In the genomic region with DNA sequence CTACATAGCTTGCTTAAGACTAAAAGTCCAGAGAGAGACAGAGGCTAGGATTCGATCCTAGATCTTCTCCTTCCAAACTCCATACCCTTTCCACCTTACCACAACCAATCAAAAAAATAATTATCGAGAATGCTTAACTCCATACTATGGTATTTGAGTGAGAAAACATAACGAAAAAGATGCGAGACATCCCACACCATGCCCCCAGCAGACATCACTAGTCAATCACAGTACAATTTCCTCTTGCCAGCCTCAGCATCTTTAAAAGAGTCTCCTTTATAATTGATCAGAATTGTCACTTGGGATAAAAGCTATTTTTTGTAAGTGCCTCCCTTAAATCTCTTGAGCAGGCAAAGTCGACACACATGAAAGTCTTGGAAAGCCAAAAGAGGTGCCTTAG, we compare ENCODE assay signal across 15 cellular contexts. TPM values are rescaled to one million over a fixed set of nuclear protein-coding genes. Genes with fewer than 3 reads are reported as not detected.
DNase-seq lines count a peak whose midpoint lies in the region; ATAC-seq and TF ChIP-seq lines count a peak whose summit lies in the region.
"Had no signal": no experiment of that assay in that cellular context is flagged by ENCODE, and none has a peak within 500 bp of the region (broad histone marks: within the 10 kb centered on the region; RNA-seq: fewer than 3 reads in every experiment).

No MANE protein-coding gene starts in this region.

- peak overlapping the region; percentile 88 for H3K4me2 ChIP-seq in OCI-LY3 (ENCODE audit: low read length)

- peak overlapping the region; percentile 14 for H3K4me3 Mint-ChIP-seq in activated T-cell treated with anti-CD3 and anti-CD28 coated beads, Interleukin-2, amount 50 U/mL, for 4 hours
- H3K4me3 Mint-ChIP-seq: neural crest cell, WTC11 had no signal

- no peaks in the 10 kb centered on the region for H3K27me3 Mint-ChIP-seq in activated T-cell treated with anti-CD3 and anti-CD28 coated beads, Interleukin-2, amount 50 U/mL, for 4 hours (ENCODE audit: low read depth)

- peaks cover 32% of the 10 kb centered on the region for H3K4me1 Mint-ChIP-seq in activated T-cell treated with anti-CD3 and anti-CD28 coated beads, Interleukin-2, amount 50 U/mL, for 4 hours (ENCODE audit: low read depth)

- intact Hi-C loops in dorsolateral prefrontal cortex (cut with DNase I) (no loop called here), stomach (cut with DNase I; ENCODE audit: low total_unique reads) (no loop called here)

- H3K9ac ChIP-seq in OCI-LY3 (ENCODE audit: low read length), result peak overlapping the region; percentile 99

- H4K20me1 ChIP-seq in OCI-LY3 (ENCODE audit: insufficient read depth, low read length), result peaks cover 23% of the 10 kb centered on the region

- WGBS in stomach, 5 donors, result 84 to 88% (median 87%) methylated on average over 5 of the region's 5 CpGs

- H3K36me3 Mint-ChIP-seq in activated T-cell treated with anti-CD3 and anti-CD28 coated beads, Interleukin-2, amount 50 U/mL, for 4 hours (ENCODE audit: insufficient read depth), result no peaks in the 10 kb centered on the region
- H3K36me3 Mint-ChIP-seq: WTC11 had no signal

- no peak for ATAC-seq in activated T-cell treated with anti-CD3 and anti-CD28 coated beads, Interleukin-2, amount 50 U/mL, for 4 hours

- H3K9me3 ChIP-seq in OCI-LY3 (ENCODE audit: insufficient read depth, low read length), result no peaks in the 10 kb centered on the region
- H3K9me3 ChIP-seq in stomach, result no peaks in the 10 kb centered on the region

- no peak for TF ChIP-seq EP300 in stomach (IDR thresholded peaks at IDR 0.05)

- no peak for TF ChIP-seq POLR2A in stomach (IDR thresholded peaks at IDR 0.05)

- H3K4me1 ChIP-seq in OCI-LY3 (ENCODE audit: low read length), result peaks cover 66% of the 10 kb centered on the region
- H3K4me1 ChIP-seq in stomach, result peaks cover 0 to 17% (median 0%) of the 10 kb centered on the region in 4 donors

- H3K79me2 ChIP-seq in OCI-LY3 (ENCODE audit: low read length), result peaks cover 69% of the 10 kb centered on the region

- peak overlapping the region; percentile 87 for H3K4me3 ChIP-seq in OCI-LY3 (ENCODE audit: low read length)
- peak overlapping the region in 16 of 59 donors; percentile 0 to 41 (median 21) for H3K4me3 ChIP-seq in dorsolateral prefrontal cortex
- peak overlapping the region in 2 of 4 donors; percentile 29 to 34 for H3K4me3 ChIP-seq in stomach
- H3K4me3 ChIP-seq: SK-N-MC had no signal

- H2AFZ ChIP-seq in OCI-LY3 (ENCODE audit: low read depth, low read length), result no peak overlapping the region

- no peaks in the 10 kb centered on the region for H3K27me3 ChIP-seq in OCI-LY3 (ENCODE audit: low read depth, low read length)
- H3K27me3 ChIP-seq in dorsolateral prefrontal cortex, result no peaks in the 10 kb centered on the region
- no peaks in the 10 kb centered on the region for H3K27me3 ChIP-seq in stomach

- no peaks in the 10 kb centered on the region for H3K9me3 Mint-ChIP-seq in activated T-cell treated with anti-CD3 and anti-CD28 coated beads, Interleukin-2, amount 50 U/mL, for 4 hours
- H3K9me3 Mint-ChIP-seq: neural crest cell, WTC11 had no signal

- TF ChIP-seq CTCF in OCI-LY3 (IDR thresholded peaks at IDR 0.05; ENCODE audit: low read depth, low read length) (no peak), dorsolateral prefrontal cortex (IDR thresholded peaks at IDR 0.05 in 54 of 56, conservative IDR thresholded peaks at IDR 0.05 in 2 of 56; ENCODE audit: low read depth in 1 of 56, partially characterized antibody in 56 of 56) (no peak), stomach (IDR thresholded peaks at IDR 0.05) (no peak)

- H3K36me3 ChIP-seq in OCI-LY3 (replicated peaks; ENCODE audit: low read depth, low read length) (peaks cover 42% of the 10 kb centered on the region), stomach (no peaks in the 10 kb centered on the region)

- DNase-seq in activated T-cell treated with anti-CD3 and anti-CD28 coated beads, Interleukin-2, amount 50 U/mL, for 4 hours, result no peak
- DNase-seq in activated T-cell treated with anti-CD3 and anti-CD28 coated beads for 4 hours (no peak), dorsolateral prefrontal cortex (no peak), stomach (no peak), NCI-H187 (lab: John Stamatoyannopoulos, UW) (no peak), kidney glomerular epithelial cell (lab: John Stamatoyannopoulos, UW) (no peak)
- DNase-seq in stimulated activated naive CD4-positive, alpha-beta T cell (lab: John Stamatoyannopoulos, UW), result no peak
- DNase-seq: activated effector memory CD4-positive, alpha-beta T cell treated with Interleukin-2 at 50 U/mL for 16 hours; DMS153; NCI-H187 treated with DMSO at 0.1 percent for 48 hours; trophoblast cell had no signal

- H3K27ac ChIP-seq in OCI-LY3 (ENCODE audit: low read length) (peak overlapping the region; percentile 97), dorsolateral prefrontal cortex (peak overlapping the region in 34 of 59 donors; percentile 1 to 83 (median 63)), stomach (peak overlapping the region in 3 of 5 donors; percentile 55 to 81 (median 80))
- H3K27ac ChIP-seq: SK-N-MC had no signal

RNA-seq across cellular contexts. Expression of a gene that starts 0.9 kb away (rescaled TPM):
- 1 to 10 TPM in 1 of 3 donors, under 1 TPM in 2; 0.66 to 1.9 (median 0.89) TPM for total RNA-seq in activated T-cell treated with anti-CD3 and anti-CD28 coated beads, Interleukin-2, amount 50 U/mL, for 4 hours
- total RNA-seq in dorsolateral prefrontal cortex (10 to 100 TPM in 3 of 120 experiments, 1 to 10 TPM in 117; 1.1 to 14.5 (median 3.5) TPM), stomach (10 to 100 TPM in 1 of 5 donors, 1 to 10 TPM in 3, under 1 TPM in 1; 0.29 to 30.4 (median 6.4) TPM)
- polyA plus RNA-seq in stomach, result 1 to 10 TPM; 3.1 to 10.0 (median 6.0) TPM
- total RNA-seq: neural crest cell had no signal

RNA-seq across cellular contexts. Expression of a gene that starts 46.2 kb away (rescaled TPM):
- total RNA-seq in activated T-cell treated with anti-CD3 and anti-CD28 coated beads, Interleukin-2, amount 50 U/mL, for 4 hours, result 100 to 1,000 TPM in 2 of 3 donors, 10 to 100 TPM in 1; 98.1 to 107 (median 100) TPM
- total RNA-seq in dorsolateral prefrontal cortex, result 10 to 100 TPM; 31.6 to 78.5 (median 50.0) TPM
- total RNA-seq in stomach, result 100 to 1,000 TPM in 1 of 5 donors, 10 to 100 TPM in 4; 26.3 to 101 (median 73.7) TPM
- polyA plus RNA-seq in stomach, result 100 to 1,000 TPM in 1 of 3 donors, 10 to 100 TPM in 2; 54.5 to 106 (median 87.5) TPM
